ENCODE assay signal across 8 cellular contexts in genomic region chr2:144331652-144332355, GRCh38.
DNase-seq lines count a peak whose midpoint lies in the region; ATAC-seq and TF ChIP-seq lines count a peak whose summit lies in the region.

No MANE protein-coding gene starts in this region.

- peaks cover 4% of the 10 kb centered on the region for H3K36me3 Mint-ChIP-seq in CD4-positive, CD25-positive, alpha-beta regulatory T cell
- peaks cover 6% of the 10 kb centered on the region for H3K36me3 Mint-ChIP-seq in stimulated activated memory B cell treated with anti-CD40 and anti-IgM and Interleukin-4, amounts not matched to agents 10 μg/mL and 1 μg/mL and 100 μg/mL, for 72 hours

- TF ChIP-seq CTCF in cardiac fibroblast (IDR thresholded peaks at IDR 0.05; ENCODE audit: low read depth, low read length) = peak; percentile 27

- ATAC-seq in CD4-positive, CD25-positive, alpha-beta regulatory T cell (ENCODE audit: low read depth in 2 of 2) = peak; percentile 67 to 68
- ATAC-seq in HG02981 (IDR thresholded peaks at IDR 0.05; ENCODE audit: unreplicated experiment) = peak; percentile 58
- peak; percentile 76 for ATAC-seq in left colon
- peak; percentile 70 for ATAC-seq in stimulated activated memory B cell treated with anti-CD40 and anti-IgM and Interleukin-4, amounts not matched to agents 10 μg/mL and 1 μg/mL and 100 μg/mL, for 72 hours

- H3K27me3 Mint-ChIP-seq in CD4-positive, CD25-positive, alpha-beta regulatory T cell = peaks cover 4% of the 10 kb centered on the region
- no peaks in the 10 kb centered on the region for H3K27me3 Mint-ChIP-seq in stimulated activated memory B cell treated with anti-CD40 and anti-IgM and Interleukin-4, amounts not matched to agents 10 μg/mL and 1 μg/mL and 100 μg/mL, for 72 hours

- TF ChIP-seq POLR2A in GM18526 (IDR thresholded peaks at IDR 0.05; ENCODE audit: extremely low read depth, insufficient read length) = peak; percentile 59

- peak overlapping the region; percentile 15 to 86 (median 79) for H3K27ac Mint-ChIP-seq in CD4-positive, CD25-positive, alpha-beta regulatory T cell
- H3K27ac Mint-ChIP-seq in stimulated activated memory B cell treated with anti-CD40 and anti-IgM and Interleukin-4, amounts not matched to agents 10 μg/mL and 1 μg/mL and 100 μg/mL, for 72 hours = peak overlapping the region; percentile 84

- H3K4me3 ChIP-seq in CD4-positive, CD25-positive, alpha-beta regulatory T cell (ENCODE audit: low read depth, low read length) = peak overlapping the region; percentile 91
- peak overlapping the region; percentile 74 to 76 for H3K4me3 ChIP-seq in cardiac fibroblast (replicated peaks in 1 of 2; ENCODE audit: low read depth in 2 of 2, low read length in 2 of 2)

- no peaks in the 10 kb centered on the region for H3K27me3 ChIP-seq in CD4-positive, CD25-positive, alpha-beta regulatory T cell (ENCODE audit: control insufficient read depth, insufficient read depth, low read length)

- intact Hi-C loops in left colon (cut with DNase I, micrococcal nuclease) = no loop called here

- H3K4me3 Mint-ChIP-seq in CD4-positive, CD25-positive, alpha-beta regulatory T cell = peak overlapping the region; percentile 90 to 97 (median 92)
- H3K4me3 Mint-ChIP-seq in stimulated activated memory B cell treated with anti-CD40 and anti-IgM and Interleukin-4, amounts not matched to agents 10 μg/mL and 1 μg/mL and 100 μg/mL, for 72 hours = peak overlapping the region; percentile 85

- peak overlapping the region; percentile 67 for H3K27ac ChIP-seq in CD4-positive, CD25-positive, alpha-beta regulatory T cell (ENCODE audit: insufficient read depth, low read length, poor library complexity, severe bottlenecking)

- no peaks in the 10 kb centered on the region for H3K9me3 Mint-ChIP-seq in CD4-positive, CD25-positive, alpha-beta regulatory T cell
- no peaks in the 10 kb centered on the region for H3K9me3 Mint-ChIP-seq in stimulated activated memory B cell treated with anti-CD40 and anti-IgM and Interleukin-4, amounts not matched to agents 10 μg/mL and 1 μg/mL and 100 μg/mL, for 72 hours

- DNase-seq in CD4-positive, CD25-positive, alpha-beta regulatory T cell = peak in 1 of 3 donors; percentile 76
- DNase-seq in NOMO-1 treated with DMSO at 0.1 percent for 48 hours (lab: John Stamatoyannopoulos, UW; ENCODE audit: unreplicated experiment) = peak; percentile 82
- DNase-seq in cardiac fibroblast (ENCODE audit: low read depth in 2 of 2) = peak; percentile 19 to 75
- peak; percentile 63 to 73 for DNase-seq in left colon
- DNase-seq in SKM-1 (lab: John Stamatoyannopoulos, UW; ENCODE audit: unreplicated experiment) = no peak

- H3K4me1 Mint-ChIP-seq in CD4-positive, CD25-positive, alpha-beta regulatory T cell = peaks cover 0 to 28% (median 15%) of the 10 kb centered on the region in 4 donors
- H3K4me1 Mint-ChIP-seq in stimulated activated memory B cell treated with anti-CD40 and anti-IgM and Interleukin-4, amounts not matched to agents 10 μg/mL and 1 μg/mL and 100 μg/mL, for 72 hours = peaks cover 31% of the 10 kb centered on the region

- peaks cover 15% of the 10 kb centered on the region for H3K4me1 ChIP-seq in CD4-positive, CD25-positive, alpha-beta regulatory T cell (ENCODE audit: control insufficient read depth, insufficient read depth, low read length, poor library complexity, severe bottlenecking)

- H3K36me3 ChIP-seq in CD4-positive, CD25-positive, alpha-beta regulatory T cell (ENCODE audit: control insufficient read depth, insufficient read depth, low read length) = no peaks in the 10 kb centered on the region

- no peaks in the 10 kb centered on the region for H3K9me3 ChIP-seq in CD4-positive, CD25-positive, alpha-beta regulatory T cell (ENCODE audit: control insufficient read depth in 2 of 2, low read length in 2 of 2)
